Comparison of ENCODE assay signal across 8 cellular contexts in genomic region chr4:47031713-47032404, GRCh38. TPM values are rescaled to one million over a fixed set of nuclear protein-coding genes. Genes with fewer than 3 reads are reported as not detected.
A peak's percentile ranks its signal among the peaks of the same experiment; 100 is the strongest.
DNase-seq lines count a peak whose midpoint lies in the region; ATAC-seq, FAIRE-seq and TF ChIP-seq lines count a peak whose summit lies in the region.

No MANE protein-coding gene starts in this region.

- peaks cover 24% of the 10 kb centered on the region for H3K4me1 Mint-ChIP-seq in stimulated activated naive CD8-positive, alpha-beta T cell treated with anti-CD3 and anti-CD28 coated beads, Interleukin-15, amount 100 ng/mL, for 72 hours

- H3K9me3 ChIP-seq in DOHH2 (ENCODE audit: control insufficient read depth, insufficient read depth, low read length) (no peaks in the 10 kb centered on the region), body of pancreas (no peaks in the 10 kb centered on the region), kidney (ENCODE audit: control insufficient read depth in 1 of 2, low read length in 2 of 2) (no peaks in the 10 kb centered on the region)

- FAIRE-seq in kidney (lab: Jason Lieb, UNC) = no peak

- H3K4me3 ChIP-seq in DOHH2 (ENCODE audit: low read length) (no peak overlapping the region), body of pancreas (peak overlapping the region; percentile 0 to 42), kidney (ENCODE audit: low read length in 2 of 2) (peak overlapping the region; percentile 62 to 85)

- H3K79me2 ChIP-seq in DOHH2 (ENCODE audit: control insufficient read depth, low read length) = no peaks in the 10 kb centered on the region

- 0 to 1% methylated on average over 18 of the region's 19 CpGs for WGBS in body of pancreas, 2 donors

- DNase-seq in body of pancreas = peak in 2 of 4 donors; percentile 12 to 13
- DNase-seq in kidney = no peak
- no peak for DNase-seq in stimulated activated naive CD8-positive, alpha-beta T cell treated with anti-CD3 and anti-CD28 coated beads, Interleukin-15, amount 100 ng/mL, for 72 hours
- no peak for DNase-seq in islet precursor cell
- no peak for DNase-seq in mucosa of gallbladder (ENCODE audit: low spot score)

- H3F3A ChIP-seq in DOHH2 (ENCODE audit: control insufficient read depth, insufficient read depth) = no peaks in the 10 kb centered on the region

- intact Hi-C loops in body of pancreas (cut with DNase I) = no loop called here
- intact Hi-C loops in kidney (cut with DNase I) = no loop called here

- H3K36me3 ChIP-seq in DOHH2 (ENCODE audit: control insufficient read depth, low read length) (no peaks in the 10 kb centered on the region), body of pancreas (replicated peaks in 1 of 2; ENCODE audit: insufficient read depth in 1 of 2, low read depth in 2 of 2) (no peaks in the 10 kb centered on the region), kidney (ENCODE audit: control insufficient read depth in 1 of 2, insufficient read depth in 2 of 2, low read length in 2 of 2) (no peaks in the 10 kb centered on the region)

- ATAC-seq in HG03520 (IDR thresholded peaks at IDR 0.05; ENCODE audit: unreplicated experiment) = peak; percentile 4
- ATAC-seq in body of pancreas = no peak
- ATAC-seq in stimulated activated naive CD8-positive, alpha-beta T cell treated with anti-CD3 and anti-CD28 coated beads, Interleukin-15, amount 100 ng/mL, for 72 hours = peak; percentile 44
- no peak for ATAC-seq in HG03460 (IDR thresholded peaks at IDR 0.05; ENCODE audit: unreplicated experiment)

- peak overlapping the region; percentile 55 to 76 for H3K4me3 Mint-ChIP-seq in stimulated activated naive CD8-positive, alpha-beta T cell treated with anti-CD3 and anti-CD28 coated beads, Interleukin-15, amount 100 ng/mL, for 72 hours

- TF ChIP-seq POLR2A in body of pancreas (IDR thresholded peaks at IDR 0.05) = no peak

- no peaks in the 10 kb centered on the region; the same call in 1 of the 2 replicates for H3K4me1 ChIP-seq in DOHH2 (ENCODE audit: control insufficient read depth, low read length)
- peaks cover 16% of the 10 kb centered on the region for H3K4me1 ChIP-seq in body of pancreas
- H3K4me1 ChIP-seq in kidney (ENCODE audit: control insufficient read depth in 1 of 2, insufficient read depth in 1 of 2, low read depth in 1 of 2, low read length in 2 of 2) = peaks cover 0 to 7% of the 10 kb centered on the region in 2 donors

- no peak overlapping the region for H3K27ac Mint-ChIP-seq in stimulated activated naive CD8-positive, alpha-beta T cell treated with anti-CD3 and anti-CD28 coated beads, Interleukin-15, amount 100 ng/mL, for 72 hours

- peaks cover 46% of the 10 kb centered on the region for H3K27me3 Mint-ChIP-seq in stimulated activated naive CD8-positive, alpha-beta T cell treated with anti-CD3 and anti-CD28 coated beads, Interleukin-15, amount 100 ng/mL, for 72 hours

- H3K9me2 ChIP-seq in DOHH2 (replicated peaks; ENCODE audit: control insufficient read depth, low read length) = no peaks in the 10 kb centered on the region

- no peaks in the 10 kb centered on the region for H3K9me3 Mint-ChIP-seq in stimulated activated naive CD8-positive, alpha-beta T cell treated with anti-CD3 and anti-CD28 coated beads, Interleukin-15, amount 100 ng/mL, for 72 hours

- TF ChIP-seq CTCF in DOHH2 (IDR thresholded peaks at IDR 0.05; ENCODE audit: low read depth, low read length, poor library complexity, severe bottlenecking) (no peak), body of pancreas (IDR thresholded peaks at IDR 0.05) (no peak), kidney (IDR thresholded peaks at IDR 0.05; ENCODE audit: borderline replicate concordance, extremely low read depth, insufficient read depth) (no peak)

- H3K4me2 ChIP-seq in DOHH2 (ENCODE audit: low read length) = peak overlapping the region; percentile 38; the same call in 1 of the 2 replicates

- peak overlapping the region; percentile 24 to 35 for H3K9ac ChIP-seq in kidney (ENCODE audit: low read length in 2 of 2)

- H3K27me3 ChIP-seq in DOHH2 (ENCODE audit: control insufficient read depth, low read length) = peaks cover 9% of the 10 kb centered on the region
- no peaks in the 10 kb centered on the region for H3K27me3 ChIP-seq in body of pancreas

- H4K20me1 ChIP-seq in DOHH2 (ENCODE audit: control insufficient read depth, insufficient read depth, low read depth, low read length) = no peaks in the 10 kb centered on the region

- no peak overlapping the region for H3K27ac ChIP-seq in DOHH2 (ENCODE audit: low read depth, low read length)
- H3K27ac ChIP-seq in body of pancreas = no peak overlapping the region
- H3K27ac ChIP-seq in kidney (ENCODE audit: low read depth in 2 of 2, low read length in 2 of 2) = no peak overlapping the region

RNA-seq across cellular contexts. Expression of gene GABRB1, which starts 0.5 kb away (rescaled TPM):
- not detected for total RNA-seq in body of pancreas
- 0.79 TPM for total RNA-seq in kidney
- 0.82 TPM for polyA plus RNA-seq in kidney (ENCODE audit: insufficient read depth, low read depth, low replicate concordance)
- total RNA-seq in mucosa of gallbladder = 0.55 TPM

RNA-seq across cellular contexts. Expression of gene GABRA4, which starts 38.5 kb away (rescaled TPM):
- under 1 TPM in 1 of 2 donors, not detected in 1; 0.78 TPM for total RNA-seq in body of pancreas
- total RNA-seq in kidney = 0.19 TPM
- 0.17 TPM for polyA plus RNA-seq in kidney (ENCODE audit: insufficient read depth, low read depth, low replicate concordance)
- total RNA-seq in mucosa of gallbladder = 1.2 TPM

Comparison
In these comparisons a context has a peak if more than half of its experiments do, and no peak if none do; other contexts are left out.
1. ATAC-seq: peak in HG03520 (single experiment) and stimulated activated naive CD8-positive, alpha-beta T cell treated with anti-CD3 and anti-CD28 coated beads, Interleukin-15, amount 100 ng/mL, for 72 hours (single experiment); none in body of pancreas (single experiment) and HG03460 (single experiment).